ENCODE assay signal across 21 cellular contexts in genomic region chr6:164252260-164252659, GRCh38.
DNase-seq lines count a peak whose midpoint lies in the region; ATAC-seq, FAIRE-seq and TF ChIP-seq lines count a peak whose summit lies in the region.
"Had no signal": no experiment of that assay in that cellular context is flagged by ENCODE, and none has a peak within 500 bp of the region (broad histone marks: within the 10 kb centered on the region; RNA-seq: fewer than 3 reads in every experiment).

No MANE protein-coding gene starts in this region.

- H2BK120ac ChIP-seq in H1 (replicated peaks; ENCODE audit: low read depth, low read length): peak overlapping the region; percentile 87

- H2BK15ac ChIP-seq in H1 (ENCODE audit: low read length): no peak overlapping the region

- intact Hi-C loops in left ventricle myocardium superior (cut with micrococcal nuclease) (no loop called here), right cardiac atrium (cut with DNase I) (no loop called here)
- intact Hi-C loops in activated naive CD4-positive, alpha-beta T cell treated with anti-CD3 and anti-CD28 coated beads for 36 hours (cut with micrococcal nuclease): no loop called here

- H3K23me2 ChIP-seq in H1 (ENCODE audit: low read depth, low read length): no peaks in the 10 kb centered on the region

- no peak for TF ChIP-seq RAD21 in H1 (IDR thresholded peaks at IDR 0.05 in 1 of 2, conservative IDR thresholded peaks at IDR 0.05 in 1 of 2; ENCODE audit: low read depth in 2 of 2, low read length in 2 of 2)

- H4K91ac ChIP-seq in H1 (replicated peaks; ENCODE audit: insufficient read length, low read length): no peak overlapping the region

- no peaks in the 10 kb centered on the region for H3K79me2 ChIP-seq in H1 (ENCODE audit: control insufficient read depth in 1 of 2, insufficient read depth in 2 of 2, low read length in 2 of 2)

- no peaks in the 10 kb centered on the region for H3K36me3 Mint-ChIP-seq in activated naive CD4-positive, alpha-beta T cell treated with anti-CD3 and anti-CD28 coated beads for 36 hours (ENCODE audit: low read depth)
- H3K36me3 Mint-ChIP-seq: CD8-positive, alpha-beta T cell had no signal

- no peaks in the 10 kb centered on the region for H3K27me3 ChIP-seq in right cardiac atrium (ENCODE audit: control insufficient read depth, insufficient read depth)
- no peaks in the 10 kb centered on the region for H3K27me3 ChIP-seq in H1 (replicated peaks in 1 of 4; ENCODE audit: control insufficient read depth in 3 of 4, extremely low read depth in 1 of 4, insufficient read depth in 3 of 4, low read length in 3 of 4)
- no peaks in the 10 kb centered on the region for H3K27me3 ChIP-seq in gastroesophageal sphincter
- H3K27me3 ChIP-seq: BLaER1 treated with 17β-estradiol and CSF1 and Interleukin-3, amounts not matched to agents 10 nM and 100 nM had no signal

- H3K9me3 ChIP-seq in right cardiac atrium (ENCODE audit: control insufficient read depth, low read length): no peaks in the 10 kb centered on the region
- no peaks in the 10 kb centered on the region for H3K9me3 ChIP-seq in H1 (ENCODE audit: insufficient read depth in 2 of 2, low read depth in 1 of 2, low read length in 1 of 2)
- H3K9me3 ChIP-seq in gastroesophageal sphincter: no peaks in the 10 kb centered on the region
- H3K9me3 ChIP-seq: A549; BLaER1 treated with 17β-estradiol and CSF1 and Interleukin-3, amounts not matched to agents 10 nM and 100 nM; Caco-2 had no signal

- no peak overlapping the region for H2AK5ac ChIP-seq in H1 (ENCODE audit: low read depth, low read length)

- no peak overlapping the region for H3K4me3 ChIP-seq in right cardiac atrium (ENCODE audit: low read length)
- H3K4me3 ChIP-seq in H1 (ENCODE audit: extremely low read depth in 1 of 4, insufficient read depth in 2 of 4, low read depth in 3 of 4, low read length in 4 of 4): no peak overlapping the region
- H3K4me3 ChIP-seq in gastroesophageal sphincter: no peak overlapping the region
- H3K4me3 ChIP-seq: A549; BLaER1 treated with 17β-estradiol and CSF1 and Interleukin-3, amounts not matched to agents 10 nM and 100 nM had no signal

- peaks cover 1% of the 10 kb centered on the region for H3K9me3 Mint-ChIP-seq in activated naive CD4-positive, alpha-beta T cell treated with anti-CD3 and anti-CD28 coated beads for 36 hours
- H3K9me3 Mint-ChIP-seq: CD4-positive, alpha-beta T cell had no signal

- H2AFZ ChIP-seq in H1 (ENCODE audit: low read length): no peak overlapping the region

- H4K8ac ChIP-seq in H1 (ENCODE audit: extremely low read depth, insufficient read depth, low read length): no peak overlapping the region

- POLR2A ChIA-PET in H1 (lab: Charles Lee; ENCODE audit: partially characterized antibody): no interaction called here

- CTCF ChIA-PET in H1 (lab: Charles Lee; ENCODE audit: partially characterized antibody): no interaction called here
- CTCF ChIA-PET in activated naive CD4-positive, alpha-beta T cell treated with anti-CD3 and anti-CD28 coated beads for 36 hours (lab: Charles Lee): no interaction called here

- H2BK20ac ChIP-seq in H1 (ENCODE audit: low read length): no peak overlapping the region

- no peak overlapping the region for H2BK5ac ChIP-seq in H1 (ENCODE audit: low read depth, low read length)

- no peaks in the 10 kb centered on the region for H3K4me1 ChIP-seq in right cardiac atrium (ENCODE audit: control insufficient read depth, insufficient read depth, low read length)
- peaks cover 0 to 3% (median 0%) of the 10 kb centered on the region in 4 experiments; a peak in 1 of 7 replicates for H3K4me1 ChIP-seq in H1 (replicated peaks in 1 of 4; ENCODE audit: control insufficient read depth in 3 of 4, insufficient read depth in 4 of 4, low read length in 3 of 4)
- H3K4me1 ChIP-seq in gastroesophageal sphincter: no peaks in the 10 kb centered on the region
- H3K4me1 ChIP-seq: A549, Caco-2 had no signal

- H3K79me1 ChIP-seq in H1 (ENCODE audit: low read depth, low read length): no peaks in the 10 kb centered on the region

- H4K20me1 ChIP-seq in H1 (replicated peaks in 1 of 2; ENCODE audit: control insufficient read depth in 1 of 2, insufficient read depth in 2 of 2, low read length in 2 of 2): no peaks in the 10 kb centered on the region
- H4K20me1 ChIP-seq: BLaER1 treated with 17β-estradiol and CSF1 and Interleukin-3, amounts not matched to agents 10 nM and 100 nM had no signal

- no peak overlapping the region for H3K27ac ChIP-seq in right cardiac atrium (ENCODE audit: low read length)
- no peak overlapping the region for H3K27ac ChIP-seq in H1 (ENCODE audit: low read depth, low read length)
- H3K27ac ChIP-seq in gastroesophageal sphincter: no peak overlapping the region
- H3K27ac ChIP-seq: A549; BLaER1 treated with 17β-estradiol and CSF1 and Interleukin-3, amounts not matched to agents 10 nM and 100 nM; C4-2B had no signal

- no peak overlapping the region for H3K14ac ChIP-seq in H1 (ENCODE audit: insufficient read length)

- H3K36me3 ChIP-seq in H1 (ENCODE audit: control insufficient read depth in 2 of 4, insufficient read depth in 4 of 4, low read length in 3 of 4): no peaks in the 10 kb centered on the region
- no peaks in the 10 kb centered on the region for H3K36me3 ChIP-seq in gastroesophageal sphincter
- H3K36me3 ChIP-seq: BLaER1 treated with 17β-estradiol and CSF1 and Interleukin-3, amounts not matched to agents 10 nM and 100 nM had no signal

- H3K9ac ChIP-seq in H1 (replicated peaks in 1 of 4; ENCODE audit: extremely low read depth in 1 of 4, low read depth in 3 of 4, low read length in 3 of 4): no peak overlapping the region
- H3K9ac ChIP-seq: BLaER1 treated with 17β-estradiol and CSF1 and Interleukin-3, amounts not matched to agents 10 nM and 100 nM had no signal

- H3K18ac ChIP-seq in H1 (ENCODE audit: extremely low read depth, low read length): no peak overlapping the region

- ATAC-seq in left ventricle myocardium superior (peak; percentile 46), right cardiac atrium (no peak), gastroesophageal sphincter (peak; percentile 41)
- ATAC-seq: A549; CD8-positive, alpha-beta T cell had no signal

- FAIRE-seq in H1 (lab: Jason Lieb, UNC) (no peak), GM19239 (lab: Jason Lieb, UNC) (no peak)
- FAIRE-seq: A549, D721Med, G401.6, GM12891 had no signal

- no peak overlapping the region for H3K56ac ChIP-seq in H1 (replicated peaks; ENCODE audit: insufficient read length, low read depth, low read length)

- H2BK12ac ChIP-seq in H1 (ENCODE audit: low read depth, low read length): no peak overlapping the region

- no peaks in the 10 kb centered on the region for H3K4me1 Mint-ChIP-seq in activated naive CD4-positive, alpha-beta T cell treated with anti-CD3 and anti-CD28 coated beads for 36 hours (ENCODE audit: low read depth)
- H3K4me1 Mint-ChIP-seq: B cell had no signal

- no peak for TF ChIP-seq CTCF in H1 (IDR thresholded peaks at IDR 0.05; ENCODE audit: control extremely low read depth in 1 of 3, insufficient read depth in 1 of 3, low read depth in 1 of 3, low read length in 3 of 3)
- TF ChIP-seq CTCF in gastroesophageal sphincter (IDR thresholded peaks at IDR 0.05): no peak

- 47% methylated on average over 2 of the region's 2 CpGs for WGBS in right cardiac atrium
- 100% methylated on average over 2 of the region's 2 CpGs; no CpG with 5 or more reads in 1 of the 2 experiments for WGBS in H1 (ENCODE audit: extremely low coverage in 1 of 2, insufficient coverage in 1 of 2, insufficient read length in 1 of 2, insufficient replicate concordance in 2 of 2, low coverage in 1 of 2, low lambda C conversion rate in 2 of 2, missing lambda C conversion rate in 1 of 2), 2 experiments
- 20 to 50% methylated on average over 1 of the region's 2 CpGs for WGBS in gastroesophageal sphincter (ENCODE audit: low coverage in 1 of 2), 2 donors

- H3K4ac ChIP-seq in H1 (replicated peaks; ENCODE audit: insufficient read length, low read depth, low read length): no peak overlapping the region

- no peak overlapping the region for H3K4me3 Mint-ChIP-seq in activated naive CD4-positive, alpha-beta T cell treated with anti-CD3 and anti-CD28 coated beads for 36 hours
- H3K4me3 Mint-ChIP-seq: B cell; CD4-positive, alpha-beta T cell; CD8-positive, alpha-beta T cell had no signal

- TF ChIP-seq EP300 in H1 (IDR thresholded peaks at IDR 0.05; ENCODE audit: borderline replicate concordance in 1 of 2, low read depth in 2 of 2, low read length in 2 of 2): no peak
- TF ChIP-seq EP300 in gastroesophageal sphincter (IDR thresholded peaks at IDR 0.05): no peak

- no peak overlapping the region for H3K23ac ChIP-seq in H1 (ENCODE audit: insufficient read length)

- no peak overlapping the region for H3K27ac Mint-ChIP-seq in activated naive CD4-positive, alpha-beta T cell treated with anti-CD3 and anti-CD28 coated beads for 36 hours
- H3K27ac Mint-ChIP-seq: B cell; CD4-positive, alpha-beta T cell; CD8-positive, alpha-beta T cell had no signal

- H4K5ac ChIP-seq in H1 (ENCODE audit: insufficient read length, low read depth, low read length): no peak overlapping the region

- H3K4me2 ChIP-seq in H1 (ENCODE audit: insufficient read depth in 1 of 2, low read depth in 2 of 2, low read length in 2 of 2): no peak overlapping the region
- H3K4me2 ChIP-seq: A549 had no signal

- TF ChIP-seq POLR2A in H1 (IDR thresholded peaks at IDR 0.05; ENCODE audit: control extremely low read depth in 1 of 2, low read depth in 2 of 2, low read length in 2 of 2) (no peak), gastroesophageal sphincter (IDR thresholded peaks at IDR 0.05) (no peak)

- no peak for DNase-seq in left ventricle myocardium superior
- DNase-seq in right cardiac atrium: no peak
- DNase-seq in H1 (ENCODE audit: low read depth in 1 of 2, low spot score in 2 of 2): no peak
- DNase-seq in activated naive CD4-positive, alpha-beta T cell treated with anti-CD3 and anti-CD28 coated beads for 36 hours: no peak
- DNase-seq in GM19239 (ENCODE audit: insufficient read length, low spot score): no peak
- no peak for DNase-seq in HuH-7 (ENCODE audit: low spot score)
- DNase-seq: AML-193; Caco-2; Calu3; CD4-positive, alpha-beta T cell; CD8-positive, alpha-beta T cell; DMS79 treated with DMSO at 0.1 percent for 48 hours; GF-D8 had no signal

- peaks cover 6% of the 10 kb centered on the region for H3K27me3 Mint-ChIP-seq in activated naive CD4-positive, alpha-beta T cell treated with anti-CD3 and anti-CD28 coated beads for 36 hours (ENCODE audit: low read depth)
- H3K27me3 Mint-ChIP-seq: B cell; CD4-positive, alpha-beta T cell had no signal

TF ChIP-seq in H1, 55 proteins besides CTCF, POLR2A, EP300 and RAD21:
- TF ChIP-seq BACH1 (IDR thresholded peaks at IDR 0.05; ENCODE audit: low read length): no peak
TF ChIP-seq in H1: peak in this region for 0.

Comparison
In these comparisons a context has a peak if more than half of its experiments do, and no peak if none do; other contexts are left out.
1. ATAC-seq: peak in left ventricle myocardium superior (single experiment) and gastroesophageal sphincter (single experiment); none in right cardiac atrium (0 of 2).